Comparison of ENCODE assay signal across 1 cellular context in the genomic region with DNA sequence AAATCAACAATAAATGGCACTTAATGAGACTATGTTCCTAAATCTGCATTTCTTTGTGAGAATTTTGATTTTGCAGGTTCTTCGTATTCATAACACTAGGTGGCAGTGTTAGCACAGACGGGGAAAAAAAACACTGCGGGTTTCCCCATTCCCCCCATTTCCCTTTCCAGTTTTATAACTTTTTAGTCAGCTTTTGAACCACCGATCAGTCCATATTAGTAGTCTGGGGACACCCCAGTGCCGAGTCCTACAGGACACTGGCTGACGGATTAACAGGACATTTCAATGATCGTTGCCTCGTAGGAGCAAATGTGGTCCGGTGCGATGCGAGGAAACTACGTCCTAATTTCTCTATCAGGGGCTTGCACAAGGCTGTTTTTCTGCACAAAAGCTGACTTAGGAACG.
TF ChIP-seq lines count a peak whose summit lies in the region.

No MANE protein-coding gene starts in this region.

TF ChIP-seq in WTC11, 78 proteins besides CTCF, POLR2A, EP300 and RAD21 (continued from another document):
- TF ChIP-seq, protein P1, sequence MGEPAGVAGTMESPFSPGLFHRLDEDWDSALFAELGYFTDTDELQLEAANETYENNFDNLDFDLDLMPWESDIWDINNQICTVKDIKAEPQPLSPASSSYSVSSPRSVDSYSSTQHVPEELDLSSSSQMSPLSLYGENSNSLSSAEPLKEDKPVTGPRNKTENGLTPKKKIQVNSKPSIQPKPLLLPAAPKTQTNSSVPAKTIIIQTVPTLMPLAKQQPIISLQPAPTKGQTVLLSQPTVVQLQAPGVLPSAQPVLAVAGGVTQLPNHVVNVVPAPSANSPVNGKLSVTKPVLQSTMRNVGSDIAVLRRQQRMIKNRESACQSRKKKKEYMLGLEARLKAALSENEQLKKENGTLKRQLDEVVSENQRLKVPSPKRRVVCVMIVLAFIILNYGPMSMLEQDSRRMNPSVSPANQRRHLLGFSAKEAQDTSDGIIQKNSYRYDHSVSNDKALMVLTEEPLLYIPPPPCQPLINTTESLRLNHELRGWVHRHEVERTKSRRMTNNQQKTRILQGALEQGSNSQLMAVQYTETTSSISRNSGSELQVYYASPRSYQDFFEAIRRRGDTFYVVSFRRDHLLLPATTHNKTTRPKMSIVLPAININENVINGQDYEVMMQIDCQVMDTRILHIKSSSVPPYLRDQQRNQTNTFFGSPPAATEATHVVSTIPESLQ (CRISPR knock-in tag; IDR thresholded peaks at IDR 0.05) = no peak
- no peak for TF ChIP-seq KAT7 (CRISPR knock-in tag; IDR thresholded peaks at IDR 0.05; ENCODE audit: borderline replicate concordance)
